12 cellular contexts compared by ENCODE assay signal in the genomic region with DNA sequence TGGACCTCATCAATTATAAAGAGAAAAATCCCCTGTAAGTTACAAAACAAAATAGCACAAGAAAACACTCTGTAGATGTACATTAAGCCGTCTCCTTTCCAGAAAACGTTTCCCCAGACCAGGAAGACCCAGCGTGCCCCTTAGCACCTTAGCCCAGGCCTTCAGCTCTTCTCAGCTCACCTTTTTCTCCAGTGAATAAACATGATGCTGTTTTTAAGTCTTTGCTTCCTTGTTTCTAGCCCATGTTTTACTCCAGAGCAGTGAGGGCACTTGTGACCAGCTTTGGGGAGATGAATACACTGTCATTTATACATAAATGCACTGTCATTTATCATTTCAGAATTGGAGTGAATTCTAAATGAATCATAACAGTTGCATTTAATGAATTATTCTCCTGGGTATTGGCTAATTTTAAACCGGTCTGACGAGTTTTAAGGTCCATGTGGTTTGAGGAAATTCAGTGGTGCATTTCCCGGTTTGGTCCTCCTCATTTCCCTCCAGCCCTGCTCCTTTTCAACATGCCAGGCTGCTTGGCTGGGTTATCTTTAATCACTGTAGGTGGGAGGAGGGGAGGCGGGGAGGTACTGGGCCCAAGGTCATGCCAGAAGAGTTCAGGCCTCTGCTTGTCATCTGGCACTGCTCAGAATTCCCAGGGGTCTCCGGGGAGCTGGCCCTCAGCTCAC. TPM values are rescaled to one million over a fixed set of nuclear protein-coding genes. Genes with fewer than 3 reads are reported as not detected.
A peak's percentile ranks its signal among the peaks of the same experiment; 100 is the strongest.
DNase-seq lines count a peak whose midpoint lies in the region; ATAC-seq and TF ChIP-seq lines count a peak whose summit lies in the region.
"Had no signal": no experiment of that assay in that cellular context is flagged by ENCODE, and none has a peak within 500 bp of the region (broad histone marks: within the 10 kb centered on the region; RNA-seq: fewer than 3 reads in every experiment).

No MANE protein-coding gene starts in this region.

- no peak overlapping the region for H3K18ac ChIP-seq in mesendoderm (ENCODE audit: low read length)

- H4K8ac ChIP-seq in mesendoderm (ENCODE audit: low read depth, low read length) = no peak overlapping the region

- H3K27ac Mint-ChIP-seq in endothelial cell (ENCODE audit: unreplicated experiment) = peak overlapping the region; percentile 77
- no peak overlapping the region for H3K27ac Mint-ChIP-seq in activated naive CD8-positive, alpha-beta T cell treated with anti-CD3 and anti-CD28 coated beads, Interleukin-2, amount 50 U/mL, for 24 hours
- H3K27ac Mint-ChIP-seq: activated T-cell treated with anti-CD3 and anti-CD28 coated beads, Interleukin-2, amount 50 U/mL, for 72 hours had no signal

- H2BK5ac ChIP-seq in mesendoderm (ENCODE audit: low read length) = no peak overlapping the region

- H3K4me1 ChIP-seq in mesendoderm (ENCODE audit: control insufficient read depth, low read depth, low read length) = no peaks in the 10 kb centered on the region

- H2AK5ac ChIP-seq in mesendoderm (ENCODE audit: low read length) = no peak overlapping the region

- no peak overlapping the region for H4K5ac ChIP-seq in mesendoderm (ENCODE audit: low read length)

- no peaks in the 10 kb centered on the region for H3K36me3 ChIP-seq in mesendoderm (ENCODE audit: control insufficient read depth, insufficient read depth, low read length)

- no peaks in the 10 kb centered on the region for H3K79me2 ChIP-seq in mesendoderm (ENCODE audit: control insufficient read depth, insufficient read depth, low read length)

- peaks cover 22% of the 10 kb centered on the region for H3K4me1 Mint-ChIP-seq in endothelial cell (ENCODE audit: unreplicated experiment)
- peaks cover 1% of the 10 kb centered on the region for H3K4me1 Mint-ChIP-seq in activated naive CD8-positive, alpha-beta T cell treated with anti-CD3 and anti-CD28 coated beads, Interleukin-2, amount 50 U/mL, for 24 hours

- DNase-seq in AG08395 (ENCODE audit: low spot score) (peak; percentile 13), NCI-H1694 treated with DMSO at 0.1 percent for 48 hours (lab: John Stamatoyannopoulos, UW) (peak; percentile 39), endothelial cell (ENCODE audit: low spot score) (no peak), mesendoderm (peak; percentile 13), EL (no peak)
- no peak for DNase-seq in activated naive CD8-positive, alpha-beta T cell treated with anti-CD3 and anti-CD28 coated beads, Interleukin-2, amount 50 U/mL, for 24 hours
- DNase-seq: activated T-cell treated with anti-CD3 and anti-CD28 coated beads, Interleukin-2, amount 50 U/mL, for 72 hours; KBM-7; naive thymus-derived CD8-positive, alpha-beta T cell had no signal

- no CpG with 5 or more reads among the region's 8 CpGs for WGBS in mesendoderm (ENCODE audit: extremely low coverage, insufficient coverage, low lambda C conversion rate)

- no peak for TF ChIP-seq CTCF in endothelial cell (IDR thresholded peaks at IDR 0.05; ENCODE audit: unreplicated experiment)

- H2BK15ac ChIP-seq in mesendoderm (replicated peaks; ENCODE audit: low read depth) = no peak overlapping the region

- no peak overlapping the region for H3K56ac ChIP-seq in mesendoderm (ENCODE audit: low read length)

- H3K4me3 Mint-ChIP-seq in endothelial cell (ENCODE audit: unreplicated experiment) = no peak overlapping the region
- H3K4me3 Mint-ChIP-seq in activated naive CD8-positive, alpha-beta T cell treated with anti-CD3 and anti-CD28 coated beads, Interleukin-2, amount 50 U/mL, for 24 hours = no peak overlapping the region
- H3K4me3 Mint-ChIP-seq: activated T-cell treated with anti-CD3 and anti-CD28 coated beads, Interleukin-2, amount 50 U/mL, for 72 hours; naive thymus-derived CD8-positive, alpha-beta T cell had no signal

- H3K36me3 Mint-ChIP-seq in endothelial cell (ENCODE audit: low read depth, unreplicated experiment) = no peaks in the 10 kb centered on the region
- no peaks in the 10 kb centered on the region for H3K36me3 Mint-ChIP-seq in activated naive CD8-positive, alpha-beta T cell treated with anti-CD3 and anti-CD28 coated beads, Interleukin-2, amount 50 U/mL, for 24 hours (ENCODE audit: low read depth)

- no peak overlapping the region for H3K9ac ChIP-seq in mesendoderm (ENCODE audit: low read length)

- H3K23ac ChIP-seq in mesendoderm (ENCODE audit: low read length) = no peak overlapping the region

- no peak for ATAC-seq in GM21723 (IDR thresholded peaks at IDR 0.05; ENCODE audit: unreplicated experiment)
- no peak for ATAC-seq in GM21423 (IDR thresholded peaks at IDR 0.05; ENCODE audit: unreplicated experiment)
- ATAC-seq in activated naive CD8-positive, alpha-beta T cell treated with anti-CD3 and anti-CD28 coated beads, Interleukin-2, amount 50 U/mL, for 24 hours = no peak
- ATAC-seq: activated T-cell treated with anti-CD3 and anti-CD28 coated beads, Interleukin-2, amount 50 U/mL, for 72 hours; naive thymus-derived CD8-positive, alpha-beta T cell had no signal

- no peak overlapping the region for H2BK120ac ChIP-seq in mesendoderm (ENCODE audit: low read depth, low read length)

- H3K4ac ChIP-seq in mesendoderm (ENCODE audit: low read depth, low read length) = no peak overlapping the region

- no peaks in the 10 kb centered on the region for H3K27me3 Mint-ChIP-seq in endothelial cell (ENCODE audit: unreplicated experiment)
- H3K27me3 Mint-ChIP-seq in activated naive CD8-positive, alpha-beta T cell treated with anti-CD3 and anti-CD28 coated beads, Interleukin-2, amount 50 U/mL, for 24 hours = no peaks in the 10 kb centered on the region
- H3K27me3 Mint-ChIP-seq: naive thymus-derived CD8-positive, alpha-beta T cell had no signal

- no peaks in the 10 kb centered on the region for H3K79me1 ChIP-seq in mesendoderm (ENCODE audit: low read length)

- H3K27ac ChIP-seq in mesendoderm (ENCODE audit: low read depth, low read length) = no peak overlapping the region
- H3K27ac ChIP-seq: SK-N-MC had no signal

- H3K4me2 ChIP-seq in mesendoderm (ENCODE audit: low read length) = no peak overlapping the region

- H3K9me3 Mint-ChIP-seq in endothelial cell (ENCODE audit: unreplicated experiment) = no peaks in the 10 kb centered on the region
- no peaks in the 10 kb centered on the region for H3K9me3 Mint-ChIP-seq in activated naive CD8-positive, alpha-beta T cell treated with anti-CD3 and anti-CD28 coated beads, Interleukin-2, amount 50 U/mL, for 24 hours
- H3K9me3 Mint-ChIP-seq: activated T-cell treated with anti-CD3 and anti-CD28 coated beads, Interleukin-2, amount 50 U/mL, for 72 hours; naive thymus-derived CD8-positive, alpha-beta T cell had no signal

- no peaks in the 10 kb centered on the region for H3K27me3 ChIP-seq in mesendoderm (ENCODE audit: insufficient read depth, low read length, poor library complexity)

- H3K4me3 ChIP-seq in mesendoderm (ENCODE audit: low read length) = no peak overlapping the region
- H3K4me3 ChIP-seq: SK-N-MC had no signal

RNA-seq across cellular contexts. Expression of a gene that starts 23.8 kb away (rescaled TPM):
- total RNA-seq in endothelial cell (ENCODE audit: unreplicated experiment) = 24.2 TPM
- polyA plus RNA-seq in mesendoderm (2013, experiment 1 of 2) = 0.32 TPM
- 0.38 TPM for polyA plus RNA-seq in mesendoderm (2013, experiment 2 of 2)

Comparison
In these comparisons a context has a peak if more than half of its experiments do, and no peak if none do; other contexts are left out.
1. DNase-seq: peak in AG08395 (single experiment), NCI-H1694 treated with DMSO at 0.1 percent for 48 hours (single experiment) and mesendoderm (single experiment); none in endothelial cell (single experiment), EL (single experiment) and activated naive CD8-positive, alpha-beta T cell treated with anti-CD3 and anti-CD28 coated beads, Interleukin-2, amount 50 U/mL, for 24 hours (single experiment).